Comparison of ENCODE assay signal across 7 cellular contexts in genomic region chr12:96399081-96399918, GRCh38. TPM values are rescaled to one million over a fixed set of nuclear protein-coding genes. Genes with fewer than 3 reads are reported as not detected.
DNase-seq lines count a peak whose midpoint lies in the region; TF ChIP-seq lines count a peak whose summit lies in the region.

No MANE protein-coding gene starts in this region.

- peaks cover 58% of the 10 kb centered on the region for H3K79me2 ChIP-seq in mammary epithelial cell (ENCODE audit: insufficient read depth, low read length)

- H3K27me3 ChIP-seq in WERI-Rb-1 (ENCODE audit: insufficient read depth, low read depth, severe bottlenecking): no peaks in the 10 kb centered on the region
- no peaks in the 10 kb centered on the region for H3K27me3 ChIP-seq in mammary epithelial cell (ENCODE audit: insufficient read depth, low read length)

- H3K9me3 ChIP-seq in WERI-Rb-1 (ENCODE audit: severe bottlenecking) (no peaks in the 10 kb centered on the region), mammary epithelial cell (replicated peaks; ENCODE audit: insufficient read depth, low read length) (no peaks in the 10 kb centered on the region)

- H2AFZ ChIP-seq in mammary epithelial cell (ENCODE audit: low read depth, low read length): peak overlapping the region; percentile 78

- peaks cover 5% of the 10 kb centered on the region; the same call in 1 of the 2 replicates for H3K36me3 ChIP-seq in WERI-Rb-1
- H3K36me3 ChIP-seq in mammary epithelial cell (ENCODE audit: insufficient read depth, low read length): no peaks in the 10 kb centered on the region

- H4K20me1 ChIP-seq in mammary epithelial cell (ENCODE audit: insufficient read depth, low read length): no peaks in the 10 kb centered on the region

- peak; percentile 84 for DNase-seq in GM12865 (ENCODE audit: low read depth)
- peak; percentile 39 for DNase-seq in H4 (ENCODE audit: low spot score)
- DNase-seq in LoVo (ENCODE audit: low spot score): peak; percentile 52
- DNase-seq in WERI-Rb-1: peak; percentile 74
- peak; percentile 61 for DNase-seq in mammary epithelial cell
- peak; percentile 59 for DNase-seq in inferior parietal cortex (ENCODE audit: extremely low spot score)
- peak; percentile 56 to 62 for DNase-seq in stimulated activated CD4-positive, alpha-beta T cell treated with anti-CD3 and anti-CD28 coated beads, Interleukin-15, amount 100 ng/mL, for 1 hour (ENCODE audit: low read depth in 1 of 2, low spot score in 1 of 2)

- H3K4me1 ChIP-seq in mammary epithelial cell (ENCODE audit: insufficient read depth, low read length): peaks cover 9% of the 10 kb centered on the region

- H3K27ac ChIP-seq in WERI-Rb-1 (peak overlapping the region; percentile 95), mammary epithelial cell (ENCODE audit: insufficient read depth, low read depth, low read length) (peak overlapping the region; percentile 88)

- in situ Hi-C loops in mammary epithelial cell (cut with MboI; ENCODE audit: low sequenced_read_pairs in 2 of 2): no loop called here

- dilution Hi-C loops in mammary epithelial cell (cut with HindIII; ENCODE audit: low sequenced_read_pairs): loop anchor here (5.0 kb wide), 1 partner anchor 88 kb away; the partner anchor contains the start of gene CFAP54

- no TSS peak for BruUV-seq in mammary epithelial cell (replicated peaks; lab: Mats Ljungman, UMichigan)

- CTCF ChIA-PET in mammary epithelial cell (lab: Charles Lee; ENCODE audit: low non-redundant PET): interaction anchor here (0.7 kb wide), 3 partner anchors 54 to 208 kb away, joined by 4 to 7 read pairs (median 6); no protein-coding TSS in a partner anchor

- H3K4me3 ChIP-seq in GM12865 (ENCODE audit: low read depth, low read length) (peak overlapping the region; percentile 90), WERI-Rb-1 (ENCODE audit: low read depth, low read length) (peak overlapping the region; percentile 69), mammary epithelial cell (replicated peaks in 1 of 3; ENCODE audit: insufficient read depth in 1 of 3, low read depth in 2 of 3, low read length in 3 of 3) (peak overlapping the region; percentile 66 to 83 (median 74))

- H3K9ac ChIP-seq in mammary epithelial cell (ENCODE audit: insufficient read depth, low read length): peak overlapping the region; percentile 83

- TF ChIP-seq CTCF in GM12865 (IDR thresholded peaks at IDR 0.05; ENCODE audit: insufficient read depth, low read depth, low read length, missing control alignments) (peak; percentile 32), WERI-Rb-1 (IDR thresholded peaks at IDR 0.05; ENCODE audit: low read depth, low read length) (peak; percentile 25; the same call in 1 of the 2 replicates), mammary epithelial cell (conservative IDR thresholded peaks at IDR 0.05 in 1 of 2, IDR thresholded peaks at IDR 0.05 in 1 of 2; ENCODE audit: extremely low read depth in 1 of 2, insufficient read depth in 1 of 2, low read depth in 1 of 2, low read length in 2 of 2) (peak in 1 of 2 donors; percentile 36)

- 0% methylated on average over 8 of the region's 71 CpGs for WGBS in mammary epithelial cell (ENCODE audit: low coverage, missing lambda C conversion rate)

- H3K4me2 ChIP-seq in mammary epithelial cell (ENCODE audit: insufficient read depth, low read depth, low read length): peak overlapping the region; percentile 91

- intact Hi-C loops in mammary epithelial cell (cut with micrococcal nuclease): loop anchor here (5.0 kb wide), 1 partner anchor 102 kb away; no protein-coding TSS in a partner anchor

RNA-seq across cellular contexts. Expression of gene CDK17, which starts 0.9 kb away (rescaled TPM):
- 25.4 and 26.9 TPM in 2 replicates for total RNA-seq in H4 (2014; rRNA removed; shearing (Covaris generic))
- 10 to 100 TPM; 42.5 to 64.2 TPM for total RNA-seq in mammary epithelial cell
- 10.7 TPM for polyA plus RNA-seq in mammary epithelial cell
- 112 TPM for polyA minus RNA-seq in mammary epithelial cell

Comparison
In these comparisons a context has a peak if more than half of its experiments do, and no peak if none do; other contexts are left out.
1. Peak in every context shown above with its lines: DNase-seq, H3K4me3 ChIP-seq and H3K27ac ChIP-seq.